ENCODE assay signal across 8 cellular contexts in the genomic region with DNA sequence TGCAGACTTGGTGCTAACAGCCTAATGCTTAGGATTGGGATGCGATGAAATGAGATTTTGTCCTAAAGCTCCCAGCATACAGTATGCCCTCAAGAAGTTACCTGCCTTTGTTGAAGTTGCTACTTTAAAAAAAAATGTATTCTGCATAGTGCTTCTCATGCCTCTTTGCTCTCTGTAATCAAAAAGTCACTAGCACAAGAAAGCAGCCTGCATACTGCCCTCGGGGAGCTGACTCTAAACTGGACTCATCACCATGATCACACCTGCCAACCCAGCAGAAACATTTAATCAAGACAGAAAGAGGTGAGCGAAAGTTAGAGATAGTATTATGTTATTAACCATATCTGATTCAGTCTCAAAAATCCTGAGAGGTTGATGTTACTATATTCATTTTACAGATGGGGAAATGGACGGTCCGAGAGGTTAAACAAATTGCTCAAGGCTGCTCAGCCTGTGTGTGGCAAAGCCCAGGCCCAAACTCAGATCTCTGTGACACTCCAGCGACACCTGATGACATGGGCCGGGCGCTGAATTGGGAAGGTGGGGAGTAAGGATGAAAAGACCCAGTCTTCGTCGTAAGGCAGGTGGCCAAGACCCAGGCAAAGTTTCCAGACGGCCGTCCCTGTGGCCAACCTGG. TPM values are rescaled to one million over a fixed set of nuclear protein-coding genes. Genes with fewer than 3 reads are reported as not detected.
DNase-seq lines count a peak whose midpoint lies in the region; ATAC-seq and TF ChIP-seq lines count a peak whose summit lies in the region.

No MANE protein-coding gene starts in this region.

- H3K27me3 ChIP-seq in RWPE2 (ENCODE audit: insufficient read depth, poor library complexity, severe bottlenecking) (peaks cover 38% of the 10 kb centered on the region), iPS-20b (ENCODE audit: insufficient read depth, low read length) (peaks cover 80% of the 10 kb centered on the region)

- no peak for DNase-seq in AG09309 (ENCODE audit: low read depth)
- no peak for DNase-seq in GM20000 (ENCODE audit: low spot score)
- DNase-seq in RWPE2 (ENCODE audit: low spot score): no peak
- no peak for DNase-seq in activated effector memory CD4-positive, alpha-beta T cell treated with Interleukin-2 at 50 U/mL for 16 hours
- no peak for DNase-seq in A172 (ENCODE audit: low spot score)
- DNase-seq in CD1c-positive myeloid dendritic cell (ENCODE audit: extremely low spot score): no peak
- no peak for DNase-seq in activated naive CD4-positive, alpha-beta T cell treated with anti-CD3 and anti-CD28 coated beads, Interleukin-2, amount 50 U/mL, for 72 hours (ENCODE audit: low spot score in 2 of 2)

- H3K4me1 ChIP-seq in RWPE2 (ENCODE audit: insufficient read depth, poor library complexity, severe bottlenecking): no peaks in the 10 kb centered on the region
- no peaks in the 10 kb centered on the region for H3K4me1 ChIP-seq in iPS-20b (ENCODE audit: insufficient read depth, low read length)

- H3K9me3 ChIP-seq in RWPE2 (ENCODE audit: severe bottlenecking) (no peaks in the 10 kb centered on the region), iPS-20b (ENCODE audit: insufficient read depth, low read depth, low read length) (no peaks in the 10 kb centered on the region)

- H3K9me3 Mint-ChIP-seq in activated naive CD4-positive, alpha-beta T cell treated with anti-CD3 and anti-CD28 coated beads, Interleukin-2, amount 50 U/mL, for 72 hours: no peaks in the 10 kb centered on the region

- peak overlapping the region; percentile 61 for H3K4me3 ChIP-seq in AG09309 (ENCODE audit: control insufficient read depth, low read depth, low read length)
- H3K4me3 ChIP-seq in RWPE2 (ENCODE audit: severe bottlenecking): peak overlapping the region; percentile 35
- peak overlapping the region; percentile 29; the same call in 1 of the 2 replicates for H3K4me3 ChIP-seq in iPS-20b (ENCODE audit: low read length)

- no peak for ATAC-seq in RWPE2 (ENCODE audit: low read depth)
- ATAC-seq in activated naive CD4-positive, alpha-beta T cell treated with anti-CD3 and anti-CD28 coated beads, Interleukin-2, amount 50 U/mL, for 72 hours: no peak

- H3K36me3 Mint-ChIP-seq in activated naive CD4-positive, alpha-beta T cell treated with anti-CD3 and anti-CD28 coated beads, Interleukin-2, amount 50 U/mL, for 72 hours: peaks cover 11 to 12% of the 10 kb centered on the region in 2 donors

- no peak for TF ChIP-seq CTCF in AG09309 (IDR thresholded peaks at IDR 0.05; ENCODE audit: control insufficient read depth, insufficient read depth, low read depth, low read length, missing control alignments)
- TF ChIP-seq CTCF in GM20000 (IDR thresholded peaks at IDR 0.05; ENCODE audit: extremely low read depth, missing control alignments): peak; percentile 17
- TF ChIP-seq CTCF in RWPE2 (IDR thresholded peaks at IDR 0.05; ENCODE audit: poor library complexity, severe bottlenecking): no peak

- H3K27ac ChIP-seq in RWPE2 (ENCODE audit: poor library complexity, severe bottlenecking) (no peak overlapping the region), iPS-20b (ENCODE audit: low read length) (no peak overlapping the region)

- H3K27ac Mint-ChIP-seq in activated naive CD4-positive, alpha-beta T cell treated with anti-CD3 and anti-CD28 coated beads, Interleukin-2, amount 50 U/mL, for 72 hours: peak overlapping the region in 1 of 2 donors; percentile 82

- H3K9ac ChIP-seq in iPS-20b (ENCODE audit: low read depth, low read length): no peak overlapping the region

- H3K36me3 ChIP-seq in RWPE2 (ENCODE audit: low read depth) (no peaks in the 10 kb centered on the region), iPS-20b (ENCODE audit: insufficient read depth, low read depth, low read length) (no peaks in the 10 kb centered on the region)

RNA-seq across cellular contexts. Expression of a gene that starts 1.1 kb away (rescaled TPM):
- 1.6 and 2.1 TPM in 2 replicates for total RNA-seq in A172 (2014; rRNA removed; shearing (Covaris generic))
- total RNA-seq in activated naive CD4-positive, alpha-beta T cell treated with anti-CD3 and anti-CD28 coated beads, Interleukin-2, amount 50 U/mL, for 72 hours: 10 to 100 TPM; 14.0 to 31.4 TPM
